ENCODE assay signal across 8 cellular contexts in genomic region chr15:29270169-29270955, GRCh38. TPM values are rescaled to one million over a fixed set of nuclear protein-coding genes. Genes with fewer than 3 reads are reported as not detected.
DNase-seq lines count a peak whose midpoint lies in the region; ATAC-seq and TF ChIP-seq lines count a peak whose summit lies in the region.

No MANE protein-coding gene starts in this region.

- peaks cover 0 to 38% (median 24%) of the 10 kb centered on the region in 9 donors for H3K4me1 ChIP-seq in heart right ventricle
- peaks cover 28% of the 10 kb centered on the region for H3K4me1 ChIP-seq in OCI-LY3 (ENCODE audit: low read length)
- H3K4me1 ChIP-seq in lung (ENCODE audit: control insufficient read depth in 2 of 2, insufficient read depth in 2 of 2, low read length in 2 of 2), result peaks cover 4 to 6% of the 10 kb centered on the region in 2 donors
- H3K4me1 ChIP-seq in upper lobe of left lung, result peaks cover 21 to 31% (median 26%) of the 10 kb centered on the region in 4 donors

- H3K9me3 ChIP-seq in heart right ventricle (no peaks in the 10 kb centered on the region), OCI-LY3 (ENCODE audit: insufficient read depth, low read length) (no peaks in the 10 kb centered on the region), lung (ENCODE audit: control insufficient read depth in 2 of 2, insufficient read depth in 1 of 2, low read length in 1 of 2) (no peaks in the 10 kb centered on the region), upper lobe of left lung (no peaks in the 10 kb centered on the region)

- ATAC-seq in heart right ventricle (peak in 4 of 8 donors; percentile 28 to 42 (median 38)), HG02852 (IDR thresholded peaks at IDR 0.05; ENCODE audit: unreplicated experiment) (peak; percentile 21), lung (ENCODE audit: insufficient read depth, low FRiP score) (no peak), upper lobe of left lung (ENCODE audit: low FRiP score in 2 of 2) (no peak)

- TF ChIP-seq POLR2A in upper lobe of left lung (IDR thresholded peaks at IDR 0.05), result no peak

- TF ChIP-seq EP300 in upper lobe of left lung (IDR thresholded peaks at IDR 0.05), result no peak

- no peaks in the 10 kb centered on the region for H3K36me3 ChIP-seq in heart right ventricle
- peaks cover 4% of the 10 kb centered on the region for H3K36me3 ChIP-seq in OCI-LY3 (replicated peaks; ENCODE audit: low read depth, low read length)
- H3K36me3 ChIP-seq in lung (ENCODE audit: control insufficient read depth in 2 of 2, insufficient read depth in 2 of 2, low read length in 2 of 2), result no peaks in the 10 kb centered on the region
- H3K36me3 ChIP-seq in upper lobe of left lung, result no peaks in the 10 kb centered on the region

- peaks cover 32% of the 10 kb centered on the region for H3K79me2 ChIP-seq in OCI-LY3 (ENCODE audit: low read length)

- no peak for DNase-seq in heart right ventricle
- no peak for DNase-seq in cardiac septum (ENCODE audit: low spot score)
- peak; percentile 35 to 54 for DNase-seq in cardiac fibroblast (ENCODE audit: low read depth in 2 of 2)
- DNase-seq in lung (ENCODE audit: low spot score), result no peak
- DNase-seq in upper lobe of left lung, result no peak
- no peak for DNase-seq in HK-2 (ENCODE audit: unreplicated experiment)

- H3K4me2 ChIP-seq in OCI-LY3 (ENCODE audit: low read length), result peak overlapping the region; percentile 84

- TF ChIP-seq CTCF in heart right ventricle (IDR thresholded peaks at IDR 0.05) (no peak), OCI-LY3 (IDR thresholded peaks at IDR 0.05; ENCODE audit: low read depth, low read length) (no peak), cardiac fibroblast (IDR thresholded peaks at IDR 0.05; ENCODE audit: low read depth, low read length) (no peak), lung (IDR thresholded peaks at IDR 0.05; ENCODE audit: control extremely low read depth, extremely low read depth) (no peak), upper lobe of left lung (IDR thresholded peaks at IDR 0.05) (no peak)

- H3K27ac ChIP-seq in heart right ventricle (peak overlapping the region in 9 of 10 donors; percentile 87 to 96 (median 94)), OCI-LY3 (ENCODE audit: low read length) (peak overlapping the region; percentile 93), lung (ENCODE audit: low read depth in 1 of 2, low read length in 1 of 2) (peak overlapping the region in 1 of 2 donors; percentile 96), upper lobe of left lung (peak overlapping the region; percentile 90 to 95 (median 92))

- H4K20me1 ChIP-seq in OCI-LY3 (ENCODE audit: insufficient read depth, low read length), result peaks cover 4% of the 10 kb centered on the region

- H2AFZ ChIP-seq in OCI-LY3 (ENCODE audit: low read depth, low read length), result peak overlapping the region; percentile 44

- H3K9ac ChIP-seq in OCI-LY3 (ENCODE audit: low read length), result peak overlapping the region; percentile 71

- 1% methylated on average over 8 of the region's 8 CpGs for WGBS in heart right ventricle, 2 donors
- WGBS in lung, 2 donors, result 0 to 1% methylated on average over 8 of the region's 8 CpGs
- WGBS in upper lobe of left lung, 2 donors, result 2% methylated on average over 8 of the region's 8 CpGs

- H3K4me3 ChIP-seq in heart right ventricle, result peak overlapping the region; percentile 63 to 92 (median 82)
- peak overlapping the region; percentile 84 for H3K4me3 ChIP-seq in OCI-LY3 (ENCODE audit: low read length)
- peak overlapping the region; percentile 76 to 77 for H3K4me3 ChIP-seq in cardiac fibroblast (replicated peaks in 1 of 2; ENCODE audit: low read depth in 2 of 2, low read length in 2 of 2)
- peak overlapping the region; percentile 87 for H3K4me3 ChIP-seq in lung
- peak overlapping the region; percentile 73 to 89 (median 80) for H3K4me3 ChIP-seq in upper lobe of left lung

- H3K27me3 ChIP-seq in heart right ventricle (no peaks in the 10 kb centered on the region), OCI-LY3 (ENCODE audit: low read depth, low read length) (no peaks in the 10 kb centered on the region), lung (ENCODE audit: control insufficient read depth, insufficient read depth) (no peaks in the 10 kb centered on the region), upper lobe of left lung (no peaks in the 10 kb centered on the region)

- intact Hi-C loops in heart right ventricle (cut with DNase I) (loop anchor here in 1 of 10 donors (5.0 kb wide), 1 partner anchor 292 kb away; no protein-coding TSS in a partner anchor), cardiac septum (cut with DNase I) (no loop called here)

RNA-seq across cellular contexts. Expression of gene NSMCE3, which starts 0.7 kb away (rescaled TPM):
- total RNA-seq in heart right ventricle (1 to 10 TPM; 5.0 to 9.2 (median 6.4) TPM), cardiac septum (6.5 TPM), lung (10 to 100 TPM in 1 of 2 donors, 1 to 10 TPM in 1; 6.2 to 11.4 TPM), upper lobe of left lung (10 to 100 TPM in 1 of 6 donors, 1 to 10 TPM in 5; 3.1 to 10.6 (median 6.9) TPM)
- polyA plus RNA-seq in heart right ventricle (1 to 10 TPM; 5.9 to 7.3 TPM), lung (1 to 10 TPM; 4.8 to 5.7 TPM)

Comparison
In these comparisons a context has a peak if more than half of its experiments do, and no peak if none do; other contexts are left out.
1. DNase-seq: peak in cardiac fibroblast (2 of 2); none in heart right ventricle (0 of 2), cardiac septum (single experiment), lung (single experiment), upper lobe of left lung (0 of 2) and HK-2 (single experiment).
2. Peak in every context shown above with its lines, with median percentiles within 50 percentile points of each other: H3K4me3 ChIP-seq.